8 cellular contexts compared by ENCODE assay signal in the genomic region with DNA sequence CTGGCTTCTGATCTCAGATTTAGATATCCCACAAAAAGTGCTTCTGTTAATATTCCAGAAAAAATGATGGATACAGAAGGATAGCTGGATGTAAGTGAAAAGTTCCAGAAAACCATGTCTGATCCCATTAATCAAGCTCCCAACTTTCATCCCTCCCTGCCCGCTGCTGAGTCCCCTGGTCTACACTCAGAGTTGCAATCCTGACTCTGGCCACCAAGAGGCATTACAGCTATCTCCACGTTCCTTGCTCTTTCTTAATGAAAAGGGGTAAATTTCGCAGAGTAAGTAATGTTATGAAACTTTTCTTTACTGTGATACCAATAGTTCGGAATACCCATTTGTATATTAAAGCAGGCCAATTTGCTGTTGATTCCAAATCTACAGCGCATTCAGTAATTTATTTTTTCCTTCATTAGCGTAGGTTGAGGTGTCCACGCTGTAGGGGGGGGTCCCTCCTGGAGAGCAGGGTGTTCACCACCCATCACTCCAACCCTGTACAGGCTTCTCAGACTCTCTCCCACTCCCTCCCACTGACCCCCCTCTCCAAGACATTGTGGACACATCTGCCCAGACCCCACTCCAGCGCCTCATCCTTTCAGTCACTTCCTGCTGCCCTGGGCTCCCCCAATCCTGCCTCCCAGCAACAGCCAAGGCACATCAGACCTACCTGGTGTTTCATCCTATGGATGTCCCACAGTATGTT. TPM values are rescaled to one million over a fixed set of nuclear protein-coding genes. Genes with fewer than 3 reads are reported as not detected.
DNase-seq lines count a peak whose midpoint lies in the region; ATAC-seq and TF ChIP-seq lines count a peak whose summit lies in the region.

No MANE protein-coding gene starts in this region.

- DNase-seq in DMS 273 treated with DMSO at 0.1 percent for 48 hours (lab: John Stamatoyannopoulos, UW) (peak; percentile 7), SJCRH30 (peak; percentile 53 to 70), MCF 10A (ENCODE audit: unreplicated experiment) (peak; percentile 62), iris pigment epithelial cell (ENCODE audit: low read depth) (peak; percentile 53), NCI-H128 (lab: John Stamatoyannopoulos, UW; ENCODE audit: unreplicated experiment) (no peak)
- peak; percentile 28 for DNase-seq in stimulated activated CD8-positive, alpha-beta memory T cell treated with anti-CD3 and anti-CD28 coated beads, Interleukin-4, amount 100 ng/mL, for 48 hours

- peak overlapping the region; percentile 38 for H3K27ac Mint-ChIP-seq in MCF 10A (ENCODE audit: low read depth, unreplicated experiment)

- no peaks in the 10 kb centered on the region for H3K36me3 ChIP-seq in SJCRH30

- peaks cover 45% of the 10 kb centered on the region for H3K27me3 Mint-ChIP-seq in MCF 10A (ENCODE audit: insufficient read depth, unreplicated experiment)

- H3K9me3 ChIP-seq in SJCRH30 (replicated peaks): no peaks in the 10 kb centered on the region

- peak overlapping the region; percentile 70 for H3K4me3 Mint-ChIP-seq in MCF 10A (ENCODE audit: unreplicated experiment)

- no TSS peak for BruUV-seq in MCF 10A (replicated peaks; lab: Mats Ljungman, UMichigan)

- H3K27me3 ChIP-seq in SJCRH30: no peaks in the 10 kb centered on the region

- no peak overlapping the region; the same call in 1 of the 2 replicates for H3K27ac ChIP-seq in SJCRH30

- peak overlapping the region; percentile 44 for H3K4me3 ChIP-seq in SJCRH30

- POLR2A ChIA-PET in MCF 10A (lab: Yijun Ruan, JAX): interaction anchor here (0.7 to 2.0 kb wide), 10 partner anchors 14 to 253 kb away, joined by 3 to 9 read pairs (median 4); a partner anchor contains a TSS

- TF ChIP-seq CTCF in MCF 10A (IDR thresholded peaks at IDR 0.05; ENCODE audit: unreplicated experiment): peak; percentile 18

- intact Hi-C loops in MCF 10A (cut with micrococcal nuclease): loop anchor here (1.0 to 10.0 kb wide), 5 partner anchors 87 to 509 kb away; a partner anchor contains a TSS

- CTCF ChIA-PET in MCF 10A (lab: Yijun Ruan, JAX): interaction anchor here (0.5 to 4.0 kb wide), 26 partner anchors 10 to 253 kb away, joined by 3 to 45 read pairs (median 4); a partner anchor contains a TSS

- ATAC-seq in GM19351 (IDR thresholded peaks at IDR 0.05; ENCODE audit: unreplicated experiment): peak; percentile 70
- ATAC-seq in HG03196 (IDR thresholded peaks at IDR 0.05; ENCODE audit: unreplicated experiment): peak; percentile 68

- H3K9me3 Mint-ChIP-seq in MCF 10A (ENCODE audit: unreplicated experiment): peaks cover 3% of the 10 kb centered on the region

- peaks cover 5% of the 10 kb centered on the region for H3K4me1 Mint-ChIP-seq in MCF 10A (ENCODE audit: insufficient read depth, unreplicated experiment)

- H3K4me1 ChIP-seq in SJCRH30: no peaks in the 10 kb centered on the region

- H3K36me3 Mint-ChIP-seq in MCF 10A (ENCODE audit: insufficient read depth, unreplicated experiment): no peaks in the 10 kb centered on the region

RNA-seq across cellular contexts. Expression of a gene that starts 55.1 kb away (rescaled TPM):
- 0.04 TPM in 1 of 2 replicates, not detected in the other for total RNA-seq in SJCRH30 (2014; rRNA removed; shearing (Covaris generic))
- total RNA-seq in MCF 10A (2022): 0.17 TPM in 1 of 2 replicates, not detected in the other
